ENCODE assay signal across 14 cellular contexts in the genomic region with DNA sequence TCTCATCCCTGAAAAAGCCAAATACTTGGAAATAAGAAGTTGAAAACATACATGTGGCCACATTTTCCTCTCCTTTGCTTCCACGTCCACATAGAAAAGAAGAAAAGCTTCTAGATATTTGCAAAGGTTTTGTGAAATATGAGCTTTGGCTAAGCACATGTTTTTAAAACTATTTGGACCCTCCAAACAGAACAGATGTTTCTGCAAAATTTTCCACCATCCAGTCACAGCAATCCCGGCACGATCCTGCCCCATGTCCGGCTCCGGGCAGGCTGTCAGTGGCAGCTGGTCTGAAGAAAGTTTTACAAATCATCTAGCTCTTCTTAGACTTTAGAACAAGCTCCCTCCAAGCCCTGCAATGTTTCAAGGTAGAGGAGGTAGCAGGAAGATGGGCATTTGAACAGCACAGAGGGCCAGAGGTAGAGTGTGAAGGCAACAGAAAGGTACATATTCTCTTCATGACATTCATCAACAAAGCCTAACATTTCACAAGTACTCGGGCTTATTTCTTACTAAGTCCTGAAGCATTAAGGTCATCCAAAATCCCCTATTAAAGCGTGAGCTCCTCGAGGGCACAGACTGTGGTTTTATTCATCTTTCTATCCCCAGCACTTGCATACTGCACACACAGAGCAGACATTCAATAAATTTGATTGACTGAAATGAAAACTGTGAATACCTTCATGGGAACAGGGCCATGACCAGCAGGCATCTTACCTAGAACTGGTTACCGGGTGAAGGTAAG.
A peak's percentile ranks its signal among the peaks of the same experiment; 100 is the strongest.
DNase-seq lines count a peak whose midpoint lies in the region; ATAC-seq and TF ChIP-seq lines count a peak whose summit lies in the region.
"Had no signal": no experiment of that assay in that cellular context is flagged by ENCODE, and none has a peak within 500 bp of the region (broad histone marks: within the 10 kb centered on the region; RNA-seq: fewer than 3 reads in every experiment).

No MANE protein-coding gene starts in this region.

- peaks cover 5% of the 10 kb centered on the region for H3K4me1 Mint-ChIP-seq in neural crest cell

- H3K36me3 ChIP-seq in esophagus squamous epithelium: no peaks in the 10 kb centered on the region
- no peaks in the 10 kb centered on the region for H3K36me3 ChIP-seq in transverse colon
- no peaks in the 10 kb centered on the region for H3K36me3 ChIP-seq in MG63
- H3K36me3 ChIP-seq: prostate gland had no signal

- peak overlapping the region; percentile 89 for H3K27ac Mint-ChIP-seq in neural crest cell (ENCODE audit: unreplicated experiment)
- H3K27ac Mint-ChIP-seq: T-helper 2 cell treated with Interferon-gamma antibody and Interleukin-4, amounts not matched to agents 5 μg/mL and 100 μg/mL, for 36 hours had no signal

- H3K4me1 ChIP-seq in esophagus squamous epithelium (peaks cover 0 to 24% (median 4%) of the 10 kb centered on the region in 3 donors), transverse colon (peaks cover 7 to 36% (median 12%) of the 10 kb centered on the region in 4 donors)
- H3K4me1 ChIP-seq: prostate gland had no signal

- peaks cover 3% of the 10 kb centered on the region for H3K27me3 Mint-ChIP-seq in neural crest cell (ENCODE audit: low read depth)

- H3K4me3 Mint-ChIP-seq in neural crest cell: no peak overlapping the region
- H3K4me3 Mint-ChIP-seq: T-helper 2 cell treated with Interferon-gamma antibody and Interleukin-4, amounts not matched to agents 5 μg/mL and 100 μg/mL, for 36 hours had no signal

- no peak for TF ChIP-seq EP300 in transverse colon (IDR thresholded peaks at IDR 0.05; ENCODE audit: low read depth)

- no peak for TF ChIP-seq CTCF in esophagus squamous epithelium (IDR thresholded peaks at IDR 0.05)
- no peak for TF ChIP-seq CTCF in neural crest cell (conservative IDR thresholded peaks at IDR 0.05)
- no peak for TF ChIP-seq CTCF in transverse colon (IDR thresholded peaks at IDR 0.05)

- H3K9me3 ChIP-seq in esophagus squamous epithelium (no peaks in the 10 kb centered on the region), transverse colon (no peaks in the 10 kb centered on the region), MG63 (no peaks in the 10 kb centered on the region)
- H3K9me3 ChIP-seq: prostate gland had no signal

- ATAC-seq in HG02870 (IDR thresholded peaks at IDR 0.05; ENCODE audit: unreplicated experiment): no peak

- intact Hi-C loops in esophagus squamous epithelium (cut with DNase I) (no loop called here), transverse colon (cut with DNase I; ENCODE audit: low total_unique reads) (no loop called here)

- 68 to 69% methylated on average over 9 of the region's 9 CpGs for WGBS in esophagus squamous epithelium, 2 donors
- WGBS in transverse colon (ENCODE audit: low coverage in 1 of 2), 2 donors: 57 to 60% methylated on average over 4 to 9 of the region's 9 CpGs

- H3K27me3 ChIP-seq in esophagus squamous epithelium (no peaks in the 10 kb centered on the region), transverse colon (no peaks in the 10 kb centered on the region), MG63 (no peaks in the 10 kb centered on the region)

- DNase-seq in NCI-H82 (lab: John Stamatoyannopoulos, UW) (peak; percentile 43), NCI-H82 treated with DMSO at 0.1 percent for 48 hours (lab: John Stamatoyannopoulos, UW; ENCODE audit: unreplicated experiment) (no peak), esophagus squamous epithelium (lab: John Stamatoyannopoulos, UW) (no peak), neural crest cell (ENCODE audit: low read depth, low spot score) (no peak), transverse colon (no peak), MG63 (no peak)
- DNase-seq in stimulated activated CD4-positive, alpha-beta T cell treated with anti-CD3 and anti-CD28 coated beads, Interleukin-2, amount 100 ng/mL, for 48 hours: no peak
- DNase-seq: activated CD4-positive, alpha-beta T cell treated with anti-CD3 and anti-CD28 coated beads, Interleukin-2, amount 50 U/mL, for 1 hour; amniotic stem cell; Calu3; NCI-H2081 had no signal

- H3K4me3 ChIP-seq in esophagus squamous epithelium (no peak overlapping the region), transverse colon (no peak overlapping the region), MG63 (no peak overlapping the region)
- H3K4me3 ChIP-seq: prostate gland had no signal

- TF ChIP-seq POLR2A in esophagus squamous epithelium (IDR thresholded peaks at IDR 0.05) (no peak), transverse colon (IDR thresholded peaks at IDR 0.05) (no peak)

- H3K9me3 Mint-ChIP-seq in neural crest cell: no peaks in the 10 kb centered on the region
- H3K9me3 Mint-ChIP-seq: T-helper 2 cell treated with Interferon-gamma antibody and Interleukin-4, amounts not matched to agents 5 μg/mL and 100 μg/mL, for 36 hours had no signal

- H3K27ac ChIP-seq in esophagus squamous epithelium (peak overlapping the region in 3 of 4 donors; percentile 4 to 66 (median 59)), transverse colon (peak overlapping the region; percentile 57 to 76 (median 67))

- H3K36me3 Mint-ChIP-seq in neural crest cell (ENCODE audit: low read depth): no peaks in the 10 kb centered on the region

- in situ Hi-C loops in transverse colon (cut with MboI; ENCODE audit: low pct_ligation_motif_present in 1 of 4, low pct_unique_long_range_greater_than_20kb in 1 of 4, low sequenced_read_pairs in 3 of 4): no loop called here
